ENCODE assay signal across 31 cellular contexts in genomic region chrX:7076245-7076661, GRCh38.
DNase-seq lines count a peak whose midpoint lies in the region; ATAC-seq and TF ChIP-seq lines count a peak whose summit lies in the region.
"Had no signal": no experiment of that assay in that cellular context is flagged by ENCODE, and none has a peak within 500 bp of the region (broad histone marks: within the 10 kb centered on the region; RNA-seq: fewer than 3 reads in every experiment).

No MANE protein-coding gene starts in this region.

- no peaks in the 10 kb centered on the region for H3K9me3 Mint-ChIP-seq in T-helper 2 cell treated with Interferon-gamma antibody and Interleukin-4, amounts not matched to agents 5 μg/mL and 100 μg/mL, for 36 hours
- H3K9me3 Mint-ChIP-seq: activated CD4-positive, alpha-beta memory T cell treated with anti-CD3 and anti-CD28 coated beads, Interleukin-2, amount 10 ng/mL, durations not matched to agents 7 days and 5 days; activated naive CD4-positive, alpha-beta T cell treated with anti-CD3 and anti-CD28 coated beads, Interleukin-2, amount 10 ng/mL, durations not matched to agents 7 days and 5 days; activated T-helper 17 cell treated with anti-CD3 and anti-CD28 coated beads, Interleukin-2, amount 50 U/mL, for 72 hours; memory B cell; T-helper 1 cell treated with Interleukin-12 subunit alpha and Interleukin-12 subunit beta and Interleukin-4 antibody, amounts not matched to agents 30 μg/mL and 1 μg/mL, for 36 hours had no signal

- intact Hi-C loops in left ventricle myocardium superior (cut with micrococcal nuclease) (no loop called here), cardiac septum (cut with DNase I) (no loop called here)

- H3K4me3 ChIP-seq in thymus (ENCODE audit: low read length): peak overlapping the region; percentile 15
- H3K4me3 ChIP-seq: adrenal gland, gastrocnemius medialis, hepatocyte, smooth muscle cell had no signal

- no peaks in the 10 kb centered on the region for H3K27me3 ChIP-seq in thymus (ENCODE audit: control insufficient read depth, insufficient read depth)
- H3K27me3 ChIP-seq: adrenal gland, gastrocnemius medialis, hepatocyte had no signal

- H3K27ac ChIP-seq in VCaP (0 out of 2 replicates have a peak overlapping the region, but pooled peaks have one; percentile 75), thymus (ENCODE audit: low read depth) (peak overlapping the region; percentile 52)
- H3K27ac ChIP-seq: adrenal gland, gastrocnemius medialis, hepatocyte, KMS-11, parathyroid adenoma had no signal

- no peak overlapping the region for H3K27ac Mint-ChIP-seq in T-helper 2 cell treated with Interferon-gamma antibody and Interleukin-4, amounts not matched to agents 5 μg/mL and 100 μg/mL, for 36 hours
- H3K27ac Mint-ChIP-seq: activated CD4-positive, alpha-beta memory T cell treated with anti-CD3 and anti-CD28 coated beads, Interleukin-2, amount 10 ng/mL, durations not matched to agents 7 days and 5 days; activated naive CD4-positive, alpha-beta T cell treated with anti-CD3 and anti-CD28 coated beads, Interleukin-2, amount 10 ng/mL, durations not matched to agents 7 days and 5 days; activated T-helper 17 cell treated with anti-CD3 and anti-CD28 coated beads, Interleukin-2, amount 50 U/mL, for 72 hours; brain; memory B cell; T-helper 1 cell treated with Interleukin-12 subunit alpha and Interleukin-12 subunit beta and Interleukin-4 antibody, amounts not matched to agents 30 μg/mL and 1 μg/mL, for 36 hours had no signal

- peaks cover 2% of the 10 kb centered on the region for H3K27me3 Mint-ChIP-seq in T-helper 2 cell treated with Interferon-gamma antibody and Interleukin-4, amounts not matched to agents 5 μg/mL and 100 μg/mL, for 36 hours (ENCODE audit: low read depth)
- H3K27me3 Mint-ChIP-seq: activated CD4-positive, alpha-beta memory T cell treated with anti-CD3 and anti-CD28 coated beads, Interleukin-2, amount 10 ng/mL, durations not matched to agents 7 days and 5 days; activated naive CD4-positive, alpha-beta T cell treated with anti-CD3 and anti-CD28 coated beads, Interleukin-2, amount 10 ng/mL, durations not matched to agents 7 days and 5 days; activated T-helper 17 cell treated with anti-CD3 and anti-CD28 coated beads, Interleukin-2, amount 50 U/mL, for 72 hours; brain; memory B cell had no signal

- no peak for DNase-seq in left ventricle myocardium superior
- no peak for DNase-seq in cardiac septum (ENCODE audit: low spot score)
- no peak for DNase-seq in NAMALWA (ENCODE audit: low spot score)
- DNase-seq in T-helper 2 cell treated with Interferon-gamma antibody and Interleukin-4, amounts not matched to agents 5 μg/mL and 100 μg/mL, for 36 hours (ENCODE audit: low spot score): no peak
- DNase-seq: 8988T; activated CD4-positive, alpha-beta memory T cell treated with anti-CD3 and anti-CD28 coated beads, Interleukin-2, amount 10 ng/mL, durations not matched to agents 7 days and 5 days; activated CD8-positive, alpha-beta memory T cell treated with anti-CD3 and anti-CD28 coated beads, Interleukin-2, amount 50 U/mL, for 48 hours; activated naive CD4-positive, alpha-beta T cell treated with anti-CD3 and anti-CD28 coated beads, Interleukin-2, amount 10 ng/mL, durations not matched to agents 7 days and 5 days; adrenal gland; Calu3; gastrocnemius medialis; left cardiac atrium; NCI-H1417 treated with DMSO at 0.1 percent for 48 hours; NCI-H2029 treated with DMSO at 0.1 percent for 48 hours; NCI-H526; PC-3; retina; stimulated activated naive CD4-positive, alpha-beta T cell treated with Interleukin-2 at 50 U/mL for 16 hours had no signal

- ATAC-seq in left ventricle myocardium superior: peak; percentile 50
- peak; percentile 73 for ATAC-seq in HG02610 (IDR thresholded peaks at IDR 0.05; ENCODE audit: unreplicated experiment)
- ATAC-seq in HG02678 (IDR thresholded peaks at IDR 0.05; ENCODE audit: unreplicated experiment): no peak
- ATAC-seq: activated T-helper 17 cell treated with anti-CD3 and anti-CD28 coated beads, Interleukin-2, amount 50 U/mL, for 72 hours; gastrocnemius medialis; left cardiac atrium; PC-3; SK-N-SH treated with all-trans-retinoic acid at 6 μM for 48 hours had no signal

- H3K4me1 ChIP-seq in thymus (ENCODE audit: control insufficient read depth, insufficient read depth, low read length): peaks cover 22% of the 10 kb centered on the region
- H3K4me1 ChIP-seq: gastrocnemius medialis, parathyroid adenoma had no signal

- H3K36me3 ChIP-seq in thymus (ENCODE audit: control insufficient read depth, insufficient read depth): no peaks in the 10 kb centered on the region
- H3K36me3 ChIP-seq: gastrocnemius medialis had no signal

- no peak for TF ChIP-seq CTCF in VCaP (conservative IDR thresholded peaks at IDR 0.05)

- H3K4me3 Mint-ChIP-seq in T-helper 2 cell treated with Interferon-gamma antibody and Interleukin-4, amounts not matched to agents 5 μg/mL and 100 μg/mL, for 36 hours: no peak overlapping the region
- H3K4me3 Mint-ChIP-seq: activated CD4-positive, alpha-beta memory T cell treated with anti-CD3 and anti-CD28 coated beads, Interleukin-2, amount 10 ng/mL, durations not matched to agents 7 days and 5 days; activated naive CD4-positive, alpha-beta T cell treated with anti-CD3 and anti-CD28 coated beads, Interleukin-2, amount 10 ng/mL, durations not matched to agents 7 days and 5 days; activated T-helper 17 cell treated with anti-CD3 and anti-CD28 coated beads, Interleukin-2, amount 50 U/mL, for 72 hours; brain; memory B cell; T-helper 1 cell treated with Interleukin-12 subunit alpha and Interleukin-12 subunit beta and Interleukin-4 antibody, amounts not matched to agents 30 μg/mL and 1 μg/mL, for 36 hours had no signal

- peaks cover 5% of the 10 kb centered on the region for H3K4me1 Mint-ChIP-seq in T-helper 2 cell treated with Interferon-gamma antibody and Interleukin-4, amounts not matched to agents 5 μg/mL and 100 μg/mL, for 36 hours (ENCODE audit: low read depth)
- H3K4me1 Mint-ChIP-seq: activated T-helper 17 cell treated with anti-CD3 and anti-CD28 coated beads, Interleukin-2, amount 50 U/mL, for 72 hours had no signal

- 22% methylated on average over 12 of the region's 12 CpGs for WGBS in thymus

- peaks cover 15% of the 10 kb centered on the region for H3K36me3 Mint-ChIP-seq in T-helper 2 cell treated with Interferon-gamma antibody and Interleukin-4, amounts not matched to agents 5 μg/mL and 100 μg/mL, for 36 hours (ENCODE audit: low read depth)

- H3K9me3 ChIP-seq in thymus (ENCODE audit: control insufficient read depth): no peaks in the 10 kb centered on the region
- H3K9me3 ChIP-seq: adrenal gland, gastrocnemius medialis had no signal
